1 cellular context compared by ENCODE assay signal in genomic region chr17:17107281-17107680, GRCh38.
TF ChIP-seq lines count a peak whose summit lies in the region.

No MANE protein-coding gene starts in this region.

TF ChIP-seq in WTC11, 78 proteins besides CTCF, POLR2A, EP300 and RAD21 (continued from another document):
- TF ChIP-seq ZNF512 (CRISPR knock-in tag; IDR thresholded peaks at IDR 0.05; ENCODE audit: borderline replicate concordance) (no peak), SMAD3 (CRISPR knock-in tag; IDR thresholded peaks at IDR 0.05; ENCODE audit: borderline replicate concordance) (no peak), ATF2 (CRISPR knock-in tag; IDR thresholded peaks at IDR 0.05; ENCODE audit: borderline replicate concordance, low read depth) (no peak), RELA (CRISPR knock-in tag; IDR thresholded peaks at IDR 0.05; ENCODE audit: borderline replicate concordance) (no peak), ETV6 (CRISPR knock-in tag; IDR thresholded peaks at IDR 0.05) (no peak)
